8 cellular contexts compared by ENCODE assay signal in genomic region chr22:45413368-45414211, GRCh38. TPM values are rescaled to one million over a fixed set of nuclear protein-coding genes. Genes with fewer than 3 reads are reported as not detected.
DNase-seq lines count a peak whose midpoint lies in the region; ATAC-seq and TF ChIP-seq lines count a peak whose summit lies in the region.

RIBC2 (plus strand) TSS chr22:45413693; CDS start chr22:45413887, 194 bp downstream.
A gene with protein sequence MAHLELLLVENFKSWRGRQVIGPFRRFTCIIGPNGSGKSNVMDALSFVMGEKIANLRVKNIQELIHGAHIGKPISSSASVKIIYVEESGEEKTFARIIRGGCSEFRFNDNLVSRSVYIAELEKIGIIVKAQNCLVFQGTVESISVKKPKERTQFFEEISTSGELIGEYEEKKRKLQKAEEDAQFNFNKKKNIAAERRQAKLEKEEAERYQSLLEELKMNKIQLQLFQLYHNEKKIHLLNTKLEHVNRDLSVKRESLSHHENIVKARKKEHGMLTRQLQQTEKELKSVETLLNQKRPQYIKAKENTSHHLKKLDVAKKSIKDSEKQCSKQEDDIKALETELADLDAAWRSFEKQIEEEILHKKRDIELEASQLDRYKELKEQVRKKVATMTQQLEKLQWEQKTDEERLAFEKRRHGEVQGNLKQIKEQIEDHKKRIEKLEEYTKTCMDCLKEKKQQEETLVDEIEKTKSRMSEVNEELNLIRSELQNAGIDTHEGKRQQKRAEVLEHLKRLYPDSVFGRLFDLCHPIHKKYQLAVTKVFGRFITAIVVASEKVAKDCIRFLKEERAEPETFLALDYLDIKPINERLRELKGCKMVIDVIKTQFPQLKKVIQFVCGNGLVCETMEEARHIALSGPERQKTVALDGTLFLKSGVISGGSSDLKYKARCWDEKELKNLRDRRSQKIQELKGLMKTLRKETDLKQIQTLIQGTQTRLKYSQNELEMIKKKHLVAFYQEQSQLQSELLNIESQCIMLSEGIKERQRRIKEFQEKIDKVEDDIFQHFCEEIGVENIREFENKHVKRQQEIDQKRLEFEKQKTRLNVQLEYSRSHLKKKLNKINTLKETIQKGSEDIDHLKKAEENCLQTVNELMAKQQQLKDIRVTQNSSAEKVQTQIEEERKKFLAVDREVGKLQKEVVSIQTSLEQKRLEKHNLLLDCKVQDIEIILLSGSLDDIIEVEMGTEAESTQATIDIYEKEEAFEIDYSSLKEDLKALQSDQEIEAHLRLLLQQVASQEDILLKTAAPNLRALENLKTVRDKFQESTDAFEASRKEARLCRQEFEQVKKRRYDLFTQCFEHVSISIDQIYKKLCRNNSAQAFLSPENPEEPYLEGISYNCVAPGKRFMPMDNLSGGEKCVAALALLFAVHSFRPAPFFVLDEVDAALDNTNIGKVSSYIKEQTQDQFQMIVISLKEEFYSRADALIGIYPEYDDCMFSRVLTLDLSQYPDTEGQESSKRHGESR (minus strand): TSS chr22:45413599. CDS start chr22:45413567, 32 bp downstream.

- peak; percentile 58 to 85 (median 76) for DNase-seq in CD8-positive, alpha-beta T cell
- DNase-seq in HUDEP-2 (lab: John Stamatoyannopoulos, UW; ENCODE audit: unreplicated experiment in 76 of 76) = peak in 75 of 76 experiments; percentile 28 to 95 (median 89)
- DNase-seq in RWPE2 (ENCODE audit: low spot score) = no peak
- DNase-seq in activated naive CD4-positive, alpha-beta T cell treated with Interleukin-2 at 50 U/mL for 16 hours = peak; percentile 81
- peak; percentile 39 for DNase-seq in glomerular endothelial cell (ENCODE audit: extremely low read depth, low read depth, low spot score)
- peak in 35 of 56 donors; percentile 5 to 80 (median 33) for DNase-seq in nucleus accumbens (lab: John Stamatoyannopoulos, UW)

- no peak for TF ChIP-seq CTCF in CD8-positive, alpha-beta T cell (IDR thresholded peaks at IDR 0.05)
- TF ChIP-seq CTCF in RWPE2 (IDR thresholded peaks at IDR 0.05; ENCODE audit: poor library complexity, severe bottlenecking) = no peak

- H3K4me1 ChIP-seq in CD8-positive, alpha-beta T cell (ENCODE audit: insufficient read depth, low read length) = peaks cover 9% of the 10 kb centered on the region
- H3K4me1 ChIP-seq in RWPE2 (ENCODE audit: insufficient read depth, poor library complexity, severe bottlenecking) = peaks cover 5% of the 10 kb centered on the region
- peaks cover 7% of the 10 kb centered on the region for H3K4me1 ChIP-seq in stomach smooth muscle (ENCODE audit: control insufficient read depth, insufficient read depth, low read length)

- POLR2A ChIA-PET in CD8-positive, alpha-beta T cell (lab: Charles Lee) = no interaction called here

- peaks cover 15% of the 10 kb centered on the region for H3K4me1 Mint-ChIP-seq in CD8-positive, alpha-beta T cell (ENCODE audit: low read depth)

- intact Hi-C loops in CD8-positive, alpha-beta T cell (cut with DNase I, micrococcal nuclease) = loop anchor here (1.0 to 5.0 kb wide), 4 partner anchors 21 to 105 kb away; partner anchors contain the start of gene FAM118A (in 1 of the 2)

- H3K4me3 ChIP-seq in CD8-positive, alpha-beta T cell (ENCODE audit: low read depth, low read length) = peak within 1 kb of the TSS; percentile 57
- H3K4me3 ChIP-seq in RWPE2 (ENCODE audit: severe bottlenecking) = peak within 1 kb of the TSS; percentile 32
- H3K4me3 ChIP-seq in stomach smooth muscle (ENCODE audit: low read length in 2 of 2) = peak within 1 kb of the TSS; percentile 59 to 76

- H3K27ac Mint-ChIP-seq in CD8-positive, alpha-beta T cell = peak within 1 kb of the TSS; percentile 38

- no peaks in the 10 kb centered on the region for H3K36me3 Mint-ChIP-seq in CD8-positive, alpha-beta T cell

- H3K27me3 ChIP-seq in CD8-positive, alpha-beta T cell (ENCODE audit: insufficient read depth, low read length) = no peaks in the 10 kb centered on the region
- no peaks in the 10 kb centered on the region for H3K27me3 ChIP-seq in RWPE2 (ENCODE audit: insufficient read depth, poor library complexity, severe bottlenecking)
- peaks cover 2 to 13% of the 10 kb centered on the region in 2 donors for H3K27me3 ChIP-seq in stomach smooth muscle (ENCODE audit: control insufficient read depth in 1 of 2, insufficient read depth in 2 of 2, low read length in 2 of 2)

- no peaks in the 10 kb centered on the region for H3K9me3 Mint-ChIP-seq in CD8-positive, alpha-beta T cell

- no peaks in the 10 kb centered on the region for H3K9me3 ChIP-seq in CD8-positive, alpha-beta T cell (ENCODE audit: low read length)
- no peaks in the 10 kb centered on the region for H3K9me3 ChIP-seq in RWPE2 (ENCODE audit: severe bottlenecking)
- no peaks in the 10 kb centered on the region for H3K9me3 ChIP-seq in stomach smooth muscle (ENCODE audit: control insufficient read depth in 2 of 2, low read length in 2 of 2)

- peak within 1 kb of the TSS; percentile 84 for H3K4me3 Mint-ChIP-seq in CD8-positive, alpha-beta T cell

- no peaks in the 10 kb centered on the region for H3K36me3 ChIP-seq in CD8-positive, alpha-beta T cell (ENCODE audit: insufficient read depth, low read length)
- no peaks in the 10 kb centered on the region for H3K36me3 ChIP-seq in RWPE2 (ENCODE audit: low read depth)
- H3K36me3 ChIP-seq in stomach smooth muscle (ENCODE audit: control insufficient read depth in 2 of 2, insufficient read depth in 2 of 2, low read length in 2 of 2) = no peaks in the 10 kb centered on the region

- CTCF ChIA-PET in CD8-positive, alpha-beta T cell (lab: Charles Lee) = interaction anchor here (1.5 to 1.7 kb wide), 2 partner anchors 97 to 105 kb away, joined by 5 read pairs; no protein-coding TSS in a partner anchor

- peak within 1 kb of the TSS; percentile 70 for H3K27ac ChIP-seq in CD8-positive, alpha-beta T cell (ENCODE audit: low read depth, low read length)
- H3K27ac ChIP-seq in RWPE2 (ENCODE audit: poor library complexity, severe bottlenecking) (no peak within 1 kb of the TSS), stomach smooth muscle (ENCODE audit: low read length) (no peak within 1 kb of the TSS)

- no peaks in the 10 kb centered on the region for H3K27me3 Mint-ChIP-seq in CD8-positive, alpha-beta T cell (ENCODE audit: low read depth)

- peak within 1 kb of the TSS; percentile 27 to 47 for H3K9ac ChIP-seq in stomach smooth muscle (ENCODE audit: low read length in 2 of 2)

- peak; percentile 88 for ATAC-seq in CD8-positive, alpha-beta T cell
- peak; percentile 86 for ATAC-seq in RWPE2 (ENCODE audit: low read depth)
- ATAC-seq in GM18868 (IDR thresholded peaks at IDR 0.05; ENCODE audit: unreplicated experiment) = no peak

RNA-seq across cellular contexts. Expression of gene RIBC2, which starts in this region (rescaled TPM):
- under 1 TPM; 0.67 to 0.98 TPM for total RNA-seq in CD8-positive, alpha-beta T cell
- 0.23 TPM in 1 of 2 replicates, not detected in the other for total RNA-seq in glomerular endothelial cell

RNA-seq across cellular contexts. Expression of the second gene that starts in this region (rescaled TPM):
- total RNA-seq in CD8-positive, alpha-beta T cell = not detected
- not detected in 2 replicates for total RNA-seq in glomerular endothelial cell

Comparison
In these comparisons a context has a peak if more than half of its experiments do, and no peak if none do; other contexts are left out.
1. Peak in DNase-seq, ATAC-seq, H3K4me3 ChIP-seq and H3K27ac ChIP-seq in CD8-positive, alpha-beta T cell; RNA of the genes that start here not detected or under 1 TPM.
2. Peak in DNase-seq in glomerular endothelial cell; RNA of the genes that start here not detected or under 1 TPM.